Comparison of ENCODE assay signal across 28 cellular contexts in the genomic region with DNA sequence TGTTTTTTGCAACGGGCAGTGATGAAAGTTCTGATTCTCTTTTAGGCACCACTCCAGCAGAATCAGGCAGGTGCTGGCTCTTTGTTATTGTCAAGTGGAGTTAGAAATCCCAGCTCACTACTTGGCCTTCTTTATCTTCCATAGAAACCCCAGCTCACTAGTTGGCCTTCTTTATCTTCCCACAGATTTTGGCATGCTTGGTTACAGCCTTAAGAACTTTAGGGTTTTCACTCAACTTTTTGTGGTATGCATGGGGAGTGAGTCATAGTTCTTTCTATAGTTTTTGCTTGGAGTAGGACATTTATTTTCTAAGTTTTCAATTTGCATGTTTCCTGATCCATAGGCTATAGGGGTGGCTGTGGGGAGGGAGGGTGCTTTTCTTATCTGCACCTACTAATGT. TPM values are rescaled to one million over a fixed set of nuclear protein-coding genes. Genes with fewer than 3 reads are reported as not detected.
DNase-seq lines count a peak whose midpoint lies in the region; ATAC-seq and TF ChIP-seq lines count a peak whose summit lies in the region.
"Had no signal": no experiment of that assay in that cellular context is flagged by ENCODE, and none has a peak within 500 bp of the region (broad histone marks: within the 10 kb centered on the region; RNA-seq: fewer than 3 reads in every experiment).

No MANE protein-coding gene starts in this region.

- no peak overlapping the region for H3K4me3 Mint-ChIP-seq in T-helper 2 cell treated with Interferon-gamma antibody and Interleukin-4, amounts not matched to agents 5 μg/mL and 100 μg/mL, for 36 hours
- no peak overlapping the region for H3K4me3 Mint-ChIP-seq in stimulated activated effector memory CD8-positive, alpha-beta T cell treated with anti-CD3 and anti-CD28 coated beads, Interleukin-12 subunit alpha, Interleukin-12 subunit beta, amount 100 ng/mL, for 72 hours
- H3K4me3 Mint-ChIP-seq: activated CD8-positive, alpha-beta T cell treated with anti-CD3 and anti-CD28 coated beads for 36 hours; CD4-positive, alpha-beta T cell; H9; immature natural killer cell had no signal

- no peaks in the 10 kb centered on the region for H3K9me3 Mint-ChIP-seq in T-helper 2 cell treated with Interferon-gamma antibody and Interleukin-4, amounts not matched to agents 5 μg/mL and 100 μg/mL, for 36 hours
- H3K9me3 Mint-ChIP-seq in stimulated activated effector memory CD8-positive, alpha-beta T cell treated with anti-CD3 and anti-CD28 coated beads, Interleukin-12 subunit alpha, Interleukin-12 subunit beta, amount 100 ng/mL, for 72 hours = no peaks in the 10 kb centered on the region
- H3K9me3 Mint-ChIP-seq: activated CD8-positive, alpha-beta T cell treated with anti-CD3 and anti-CD28 coated beads for 36 hours; CD4-positive, alpha-beta T cell; H9; immature natural killer cell had no signal

- no peaks in the 10 kb centered on the region for H3K27me3 Mint-ChIP-seq in T-helper 2 cell treated with Interferon-gamma antibody and Interleukin-4, amounts not matched to agents 5 μg/mL and 100 μg/mL, for 36 hours (ENCODE audit: low read depth)
- H3K27me3 Mint-ChIP-seq: activated CD8-positive, alpha-beta T cell treated with anti-CD3 and anti-CD28 coated beads for 36 hours; CD4-positive, alpha-beta T cell had no signal

- intact Hi-C loops in left ventricle myocardium superior (cut with micrococcal nuclease) = no loop called here
- intact Hi-C loops in body of pancreas (cut with DNase I) = no loop called here

- H3K9me3 ChIP-seq in MG63 (no peaks in the 10 kb centered on the region), body of pancreas (no peaks in the 10 kb centered on the region)
- H3K9me3 ChIP-seq: colonic mucosa, gastrocnemius medialis, tibial artery had no signal

- 86% methylated on average over 1 of the region's 1 CpG; no CpG with 5 or more reads in 1 of the 2 donors for WGBS in body of pancreas, 2 donors

- TF ChIP-seq CTCF in body of pancreas (IDR thresholded peaks at IDR 0.05) = no peak

- H3K4me1 Mint-ChIP-seq in T-helper 2 cell treated with Interferon-gamma antibody and Interleukin-4, amounts not matched to agents 5 μg/mL and 100 μg/mL, for 36 hours (ENCODE audit: low read depth) = peaks cover 4% of the 10 kb centered on the region
- H3K4me1 Mint-ChIP-seq in stimulated activated effector memory CD8-positive, alpha-beta T cell treated with anti-CD3 and anti-CD28 coated beads, Interleukin-12 subunit alpha, Interleukin-12 subunit beta, amount 100 ng/mL, for 72 hours = peaks cover 12% of the 10 kb centered on the region
- H3K4me1 Mint-ChIP-seq: H9, immature natural killer cell had no signal

- peaks cover 11% of the 10 kb centered on the region for H3K36me3 Mint-ChIP-seq in T-helper 2 cell treated with Interferon-gamma antibody and Interleukin-4, amounts not matched to agents 5 μg/mL and 100 μg/mL, for 36 hours (ENCODE audit: low read depth)
- H3K36me3 Mint-ChIP-seq in stimulated activated effector memory CD8-positive, alpha-beta T cell treated with anti-CD3 and anti-CD28 coated beads, Interleukin-12 subunit alpha, Interleukin-12 subunit beta, amount 100 ng/mL, for 72 hours = peaks cover 63% of the 10 kb centered on the region
- H3K36me3 Mint-ChIP-seq: immature natural killer cell had no signal

- peak; percentile 4 for DNase-seq in T-helper 2 cell treated with Interferon-gamma antibody and Interleukin-4, amounts not matched to agents 5 μg/mL and 100 μg/mL, for 36 hours (ENCODE audit: low spot score)
- DNase-seq in T-helper 2 cell (no peak), MG63 (peak; percentile 1), fibroblast of peridontal ligament (ENCODE audit: extremely low read depth) (peak; percentile 58), DMS153 (lab: John Stamatoyannopoulos, UW) (no peak), left ventricle myocardium superior (no peak), body of pancreas (no peak)
- no peak for DNase-seq in stimulated activated effector memory CD8-positive, alpha-beta T cell treated with anti-CD3 and anti-CD28 coated beads, Interleukin-12 subunit alpha, Interleukin-12 subunit beta, amount 100 ng/mL, for 72 hours (ENCODE audit: low spot score in 2 of 2)
- DNase-seq: 8988T; activated CD4-positive, CD25-positive, alpha-beta regulatory T cell treated with anti-CD3 and anti-CD28 coated beads, Interleukin-2, amount 50 U/mL, for 72 hours; activated CD8-positive, alpha-beta T cell treated with anti-CD3 and anti-CD28 coated beads for 36 hours; activated effector memory CD4-positive, alpha-beta T cell treated with anti-CD3 and anti-CD28 coated beads, Interleukin-2, amount 50 U/mL, for 16 hours; AML-193; brain microvascular endothelial cell; CD4-positive, alpha-beta T cell; colonic mucosa; effector memory CD4-positive, alpha-beta T cell; erythroblast; gastrocnemius medialis; GDM1; H9; hypothalamus; immature natural killer cell; mesendoderm; NCI-H1436; tibial artery had no signal

- H3K4me3 ChIP-seq in MG63 (no peak overlapping the region), body of pancreas (no peak overlapping the region)
- H3K4me3 ChIP-seq: colonic mucosa, gastrocnemius medialis, SK-N-MC, tibial artery had no signal

- H3K36me3 ChIP-seq in MG63 = peaks cover 13% of the 10 kb centered on the region
- no peaks in the 10 kb centered on the region for H3K36me3 ChIP-seq in body of pancreas (replicated peaks in 1 of 2; ENCODE audit: insufficient read depth in 1 of 2, low read depth in 2 of 2)
- H3K36me3 ChIP-seq: brain microvascular endothelial cell, colonic mucosa, gastrocnemius medialis, tibial artery had no signal

- H3K27ac ChIP-seq in body of pancreas = no peak overlapping the region
- H3K27ac ChIP-seq: brain microvascular endothelial cell, colonic mucosa, gastrocnemius medialis, RWPE1, SK-N-MC, tibial artery had no signal

- H3K27ac Mint-ChIP-seq in T-helper 2 cell treated with Interferon-gamma antibody and Interleukin-4, amounts not matched to agents 5 μg/mL and 100 μg/mL, for 36 hours = no peak overlapping the region
- H3K27ac Mint-ChIP-seq in stimulated activated effector memory CD8-positive, alpha-beta T cell treated with anti-CD3 and anti-CD28 coated beads, Interleukin-12 subunit alpha, Interleukin-12 subunit beta, amount 100 ng/mL, for 72 hours = no peak overlapping the region
- H3K27ac Mint-ChIP-seq: activated CD8-positive, alpha-beta T cell treated with anti-CD3 and anti-CD28 coated beads for 36 hours; CD4-positive, alpha-beta T cell; H9; immature natural killer cell had no signal

- no peaks in the 10 kb centered on the region for H3K27me3 ChIP-seq in MG63
- H3K27me3 ChIP-seq in body of pancreas = no peaks in the 10 kb centered on the region
- H3K27me3 ChIP-seq: brain microvascular endothelial cell, colonic mucosa, gastrocnemius medialis, tibial artery had no signal

- peak; percentile 42 for ATAC-seq in stimulated activated effector memory CD8-positive, alpha-beta T cell treated with anti-CD3 and anti-CD28 coated beads, Interleukin-12 subunit alpha, Interleukin-12 subunit beta, amount 100 ng/mL, for 72 hours
- ATAC-seq in left ventricle myocardium superior (no peak), body of pancreas (no peak)
- ATAC-seq: activated CD8-positive, alpha-beta T cell treated with anti-CD3 and anti-CD28 coated beads for 36 hours; gastrocnemius medialis had no signal

- no peak for TF ChIP-seq POLR2A in body of pancreas (IDR thresholded peaks at IDR 0.05)

- no peaks in the 10 kb centered on the region for H3K4me1 ChIP-seq in body of pancreas
- H3K4me1 ChIP-seq: colonic mucosa, gastrocnemius medialis, tibial artery had no signal

RNA-seq across cellular contexts. Expression of a gene that starts 55.0 kb away (rescaled TPM):
- total RNA-seq in MG63 (2014; rRNA removed; shearing (Covaris generic); ENCODE audit: low replicate concordance) = 2.0 and 8.3 TPM in 2 replicates
- total RNA-seq in left ventricle myocardium superior (21.1 TPM), body of pancreas (not detected)
- total RNA-seq: H9 had no signal

Comparison
In these comparisons a context has a peak if more than half of its experiments do, and no peak if none do; other contexts are left out.
1. DNase-seq: peak in T-helper 2 cell treated with Interferon-gamma antibody and Interleukin-4, amounts not matched to agents 5 μg/mL and 100 μg/mL, for 36 hours (single experiment), MG63 (single experiment) and fibroblast of peridontal ligament (single experiment); none in T-helper 2 cell (0 of 5), stimulated activated effector memory CD8-positive, alpha-beta T cell treated with anti-CD3 and anti-CD28 coated beads, Interleukin-12 subunit alpha, Interleukin-12 subunit beta, amount 100 ng/mL, for 72 hours (0 of 2), DMS153 (single experiment), left ventricle myocardium superior (single experiment) and body of pancreas (0 of 4).